Comparison of ENCODE assay signal across 12 cellular contexts in the genomic region with DNA sequence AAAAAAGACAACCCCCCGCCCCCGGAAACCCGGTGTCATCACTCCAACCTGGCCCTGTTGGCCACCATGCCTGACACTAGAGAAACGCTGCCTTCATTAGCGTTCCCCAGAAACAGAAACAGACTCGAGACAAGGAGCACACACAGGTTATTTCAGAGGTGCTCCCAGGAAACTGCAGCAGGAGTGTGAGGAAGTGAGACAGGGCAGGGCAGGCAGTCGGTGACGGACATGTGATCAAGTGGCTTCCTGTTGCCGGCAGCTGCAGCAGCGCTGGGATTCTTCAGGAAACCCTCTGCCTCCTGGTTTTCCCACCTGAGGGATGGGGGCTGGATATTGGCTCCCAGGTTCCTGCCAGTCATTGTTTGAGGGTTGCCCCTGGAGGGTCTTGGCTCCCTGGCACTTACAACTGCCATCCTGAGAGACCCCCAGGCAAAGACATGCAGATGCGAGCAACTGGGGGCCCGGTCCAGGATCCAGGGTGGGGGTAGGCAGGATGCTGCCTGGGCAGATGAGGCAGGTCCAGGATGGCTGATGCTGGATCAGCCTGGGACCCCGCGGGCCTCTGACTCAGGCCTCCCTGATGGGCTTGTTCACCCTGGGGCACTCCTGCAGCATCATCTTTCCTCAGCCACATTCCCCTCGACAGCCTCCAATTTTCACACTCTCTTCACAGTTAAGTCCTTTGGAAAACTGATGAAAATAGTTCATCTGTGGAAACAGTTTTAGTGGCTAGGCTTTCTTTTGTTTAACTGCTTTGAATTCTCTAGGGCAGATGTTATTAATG.
"Had no signal": no experiment of that assay in that cellular context is flagged by ENCODE, and none has a peak within 500 bp of the region (broad histone marks: within the 10 kb centered on the region; RNA-seq: fewer than 3 reads in every experiment).

No MANE protein-coding gene starts in this region.

- H3K36me3 ChIP-seq: prostate gland, sigmoid colon had no signal

- H3K27ac Mint-ChIP-seq: activated CD4-positive, alpha-beta memory T cell treated with anti-CD3 and anti-CD28 coated beads for 36 hours; endodermal cell; nephron; stimulated activated naive B cell treated with anti-CD40 and anti-IgM and Interleukin-4, amounts not matched to agents 10 μg/mL and 1 μg/mL and 100 μg/mL, for 72 hours; type B pancreatic cell had no signal

- H3K9me3 Mint-ChIP-seq: activated CD4-positive, alpha-beta memory T cell treated with anti-CD3 and anti-CD28 coated beads for 36 hours; endodermal cell; nephron; stimulated activated naive B cell treated with anti-CD40 and anti-IgM and Interleukin-4, amounts not matched to agents 10 μg/mL and 1 μg/mL and 100 μg/mL, for 72 hours had no signal

- H3K4me1 ChIP-seq: prostate gland, sigmoid colon had no signal

- H3K27ac ChIP-seq: prostate gland, sigmoid colon had no signal

- ATAC-seq: esophagus mucosa; left colon; stimulated activated naive B cell treated with anti-CD40 and anti-IgM and Interleukin-4, amounts not matched to agents 10 μg/mL and 1 μg/mL and 100 μg/mL, for 72 hours had no signal

- DNase-seq: activated CD4-positive, alpha-beta memory T cell treated with anti-CD3 and anti-CD28 coated beads for 36 hours; activated CD8-positive, alpha-beta memory T cell treated with anti-CD3 and anti-CD28 coated beads, Interleukin-2, amount 50 U/mL, for 48 hours; anterior cingulate cortex; endodermal cell; left colon; sigmoid colon; stimulated activated CD4-positive, alpha-beta T cell treated with anti-CD3 and anti-CD28 coated beads, Interleukin-2, amount 100 ng/mL, for 24 hours; stimulated activated naive B cell treated with anti-CD40 and anti-IgM and Interleukin-4, amounts not matched to agents 10 μg/mL and 1 μg/mL and 100 μg/mL, for 72 hours had no signal

- H3K4me1 Mint-ChIP-seq: endodermal cell, nephron had no signal

- H3K4me3 Mint-ChIP-seq: activated CD4-positive, alpha-beta memory T cell treated with anti-CD3 and anti-CD28 coated beads for 36 hours; endodermal cell; nephron; stimulated activated naive B cell treated with anti-CD40 and anti-IgM and Interleukin-4, amounts not matched to agents 10 μg/mL and 1 μg/mL and 100 μg/mL, for 72 hours; type B pancreatic cell had no signal

- H3K4me3 ChIP-seq: prostate gland, sigmoid colon had no signal

- H3K27me3 Mint-ChIP-seq: activated CD4-positive, alpha-beta memory T cell treated with anti-CD3 and anti-CD28 coated beads for 36 hours had no signal

- H3K36me3 Mint-ChIP-seq: activated CD4-positive, alpha-beta memory T cell treated with anti-CD3 and anti-CD28 coated beads for 36 hours; stimulated activated naive B cell treated with anti-CD40 and anti-IgM and Interleukin-4, amounts not matched to agents 10 μg/mL and 1 μg/mL and 100 μg/mL, for 72 hours; type B pancreatic cell had no signal
